In genomic region chr19:16133818-16134217, GRCh38 we compare ENCODE assay signal across 1 cellular context.
TF ChIP-seq lines count a peak whose summit lies in the region.

No MANE protein-coding gene starts in this region.

TF ChIP-seq in GM12878, 131 proteins besides CTCF, POLR2A, EP300 and RAD21:
- TF ChIP-seq ATF2 (IDR thresholded peaks at IDR 0.05; ENCODE audit: low read length) (no peak), PRDM15 (CRISPR knock-in tag; IDR thresholded peaks at IDR 0.05) (no peak), IRF3 (IDR thresholded peaks at IDR 0.05) (no peak), SREBF1 (IDR thresholded peaks at IDR 0.05; ENCODE audit: low read length) (no peak), CBFB (IDR thresholded peaks at IDR 0.05; ENCODE audit: low read depth) (no peak), ETV6 (conservative IDR thresholded peaks at IDR 0.05 in 1 of 2, IDR thresholded peaks at IDR 0.05 in 1 of 2; ENCODE audit: borderline replicate concordance in 1 of 2, low read depth in 1 of 2) (no peak)
- TF ChIP-seq, protein P1, sequence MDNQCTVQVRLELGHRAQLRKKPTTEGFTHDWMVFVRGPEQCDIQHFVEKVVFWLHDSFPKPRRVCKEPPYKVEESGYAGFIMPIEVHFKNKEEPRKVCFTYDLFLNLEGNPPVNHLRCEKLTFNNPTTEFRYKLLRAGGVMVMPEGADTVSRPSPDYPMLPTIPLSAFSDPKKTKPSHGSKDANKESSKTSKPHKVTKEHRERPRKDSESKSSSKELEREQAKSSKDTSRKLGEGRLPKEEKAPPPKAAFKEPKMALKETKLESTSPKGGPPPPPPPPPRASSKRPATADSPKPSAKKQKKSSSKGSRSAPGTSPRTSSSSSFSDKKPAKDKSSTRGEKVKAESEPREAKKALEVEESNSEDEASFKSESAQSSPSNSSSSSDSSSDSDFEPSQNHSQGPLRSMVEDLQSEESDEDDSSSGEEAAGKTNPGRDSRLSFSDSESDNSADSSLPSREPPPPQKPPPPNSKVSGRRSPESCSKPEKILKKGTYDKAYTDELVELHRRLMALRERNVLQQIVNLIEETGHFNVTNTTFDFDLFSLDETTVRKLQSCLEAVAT (IDR thresholded peaks at IDR 0.05) = no peak
TF ChIP-seq in GM12878: peak in this region for 0.
